16 cellular contexts compared by ENCODE assay signal in genomic region chr7:156603629-156604028, GRCh38. TPM values are rescaled to one million over a fixed set of nuclear protein-coding genes. Genes with fewer than 3 reads are reported as not detected.
DNase-seq lines count a peak whose midpoint lies in the region; ATAC-seq and TF ChIP-seq lines count a peak whose summit lies in the region.
"Had no signal": no experiment of that assay in that cellular context is flagged by ENCODE, and none has a peak within 500 bp of the region (broad histone marks: within the 10 kb centered on the region; RNA-seq: fewer than 3 reads in every experiment).

No MANE protein-coding gene starts in this region.

- no peaks in the 10 kb centered on the region for H3K9me3 ChIP-seq in hepatocyte (ENCODE audit: low read depth)
- H3K9me3 ChIP-seq in transverse colon = no peaks in the 10 kb centered on the region
- H3K9me3 ChIP-seq in lower lobe of right lung = no peaks in the 10 kb centered on the region

- CTCF ChIA-PET in RWPE1 (lab: Yijun Ruan, JAX) = no interaction called here

- H3K9me3 Mint-ChIP-seq in mesothelial cell of epicardium = no peaks in the 10 kb centered on the region
- H3K9me3 Mint-ChIP-seq: CD4-positive, CD25-positive, alpha-beta regulatory T cell; CD8-positive, alpha-beta memory T cell; GM23338 had no signal

- H3K4me1 Mint-ChIP-seq in mesothelial cell of epicardium = no peaks in the 10 kb centered on the region

- DNase-seq in RWPE1 (ENCODE audit: low spot score) = peak; percentile 3
- no peak for DNase-seq in hepatocyte (ENCODE audit: low spot score)
- DNase-seq in mesothelial cell of epicardium (ENCODE audit: low spot score in 2 of 2, unreplicated experiment in 2 of 2) = no peak
- DNase-seq in transverse colon = no peak
- no peak for DNase-seq in putamen (ENCODE audit: low spot score)
- no peak for DNase-seq in lower lobe of right lung
- DNase-seq: CD4-positive, CD25-positive, alpha-beta regulatory T cell; CD8-positive, alpha-beta memory T cell; COR-L47; HCEC 1CT had no signal

- no peak for TF ChIP-seq EP300 in transverse colon (IDR thresholded peaks at IDR 0.05; ENCODE audit: low read depth)

- no peak for ATAC-seq in GM21367 (IDR thresholded peaks at IDR 0.05; ENCODE audit: unreplicated experiment)
- no peak for ATAC-seq in lower lobe of right lung

- H3K36me3 Mint-ChIP-seq in mesothelial cell of epicardium = no peaks in the 10 kb centered on the region
- H3K36me3 Mint-ChIP-seq: CD4-positive, CD25-positive, alpha-beta regulatory T cell had no signal

- H3K4me1 ChIP-seq in hepatocyte (ENCODE audit: insufficient read depth) (peaks cover 6% of the 10 kb centered on the region), transverse colon (peaks cover 5 to 42% (median 31%) of the 10 kb centered on the region in 4 donors), lower lobe of right lung (peaks cover 8% of the 10 kb centered on the region)

- no peak overlapping the region for H2AFZ ChIP-seq in hepatocyte
- H2AFZ ChIP-seq: GM23338 had no signal

- no peak overlapping the region for H3K4me3 ChIP-seq in hepatocyte
- no peak overlapping the region for H3K4me3 ChIP-seq in transverse colon
- no peak overlapping the region for H3K4me3 ChIP-seq in lower lobe of right lung
- H3K4me3 ChIP-seq: BLaER1 treated with 17β-estradiol and CSF1 and Interleukin-3, amounts not matched to agents 10 nM and 100 nM; GM23338 had no signal

- H3K9me2 ChIP-seq in hepatocyte (replicated peaks; ENCODE audit: insufficient read depth) = no peaks in the 10 kb centered on the region

- H3K27ac ChIP-seq in RWPE1 (no peak overlapping the region), hepatocyte (peak overlapping the region; percentile 49), transverse colon (peak overlapping the region; percentile 72 to 79 (median 76)), lower lobe of right lung (no peak overlapping the region)
- H3K27ac ChIP-seq: BLaER1 treated with 17β-estradiol and CSF1 and Interleukin-3, amounts not matched to agents 10 nM and 100 nM; HL-60 had no signal

- in situ Hi-C loops in transverse colon (cut with MboI; ENCODE audit: low pct_ligation_motif_present in 1 of 4, low pct_unique_long_range_greater_than_20kb in 1 of 4, low sequenced_read_pairs in 3 of 4) = no loop called here

- H3K36me3 ChIP-seq in hepatocyte (replicated peaks; ENCODE audit: insufficient read depth, low read depth) (no peaks in the 10 kb centered on the region), transverse colon (no peaks in the 10 kb centered on the region), lower lobe of right lung (no peaks in the 10 kb centered on the region)
- H3K36me3 ChIP-seq: BLaER1 treated with 17β-estradiol and CSF1 and Interleukin-3, amounts not matched to agents 10 nM and 100 nM had no signal

- no peak overlapping the region for H3K4me2 ChIP-seq in hepatocyte
- H3K4me2 ChIP-seq: BLaER1 treated with 17β-estradiol and CSF1 and Interleukin-3, amounts not matched to agents 10 nM and 100 nM; GM23338 had no signal

- POLR2A ChIA-PET in RWPE1 (lab: Yijun Ruan, JAX; ENCODE audit: low non-redundant PET) = no interaction called here

- H3K27ac Mint-ChIP-seq in mesothelial cell of epicardium = peak overlapping the region; percentile 41
- H3K27ac Mint-ChIP-seq: B cell; CD4-positive, CD25-positive, alpha-beta regulatory T cell; CD8-positive, alpha-beta memory T cell; GM23338 had no signal

- 67% methylated on average over 7 of the region's 7 CpGs for WGBS in hepatocyte (ENCODE audit: low lambda C conversion rate, missing lambda C conversion rate)
- WGBS in transverse colon (ENCODE audit: low coverage in 1 of 2), 2 donors = 40 to 45% methylated on average over 7 of the region's 7 CpGs

- TF ChIP-seq CTCF in RWPE1 (conservative IDR thresholded peaks at IDR 0.05; ENCODE audit: low read depth) (no peak), hepatocyte (IDR thresholded peaks at IDR 0.05; ENCODE audit: poor library complexity) (no peak), mesothelial cell of epicardium (IDR thresholded peaks at IDR 0.05; ENCODE audit: unreplicated experiment) (no peak), transverse colon (IDR thresholded peaks at IDR 0.05) (no peak), lower lobe of right lung (IDR thresholded peaks at IDR 0.05) (no peak)

- H3K79me2 ChIP-seq in hepatocyte = no peaks in the 10 kb centered on the region

- no peaks in the 10 kb centered on the region for H3K27me3 Mint-ChIP-seq in mesothelial cell of epicardium (ENCODE audit: low read depth)

- no peak overlapping the region for H3K4me3 Mint-ChIP-seq in mesothelial cell of epicardium
- H3K4me3 Mint-ChIP-seq: B cell; CD4-positive, CD25-positive, alpha-beta regulatory T cell; GM23338 had no signal

- H3K27me3 ChIP-seq in hepatocyte (no peaks in the 10 kb centered on the region), transverse colon (peaks cover 12% of the 10 kb centered on the region), lower lobe of right lung (ENCODE audit: low read depth) (no peaks in the 10 kb centered on the region)
- H3K27me3 ChIP-seq: BLaER1 treated with 17β-estradiol and CSF1 and Interleukin-3, amounts not matched to agents 10 nM and 100 nM had no signal

- no peaks in the 10 kb centered on the region for H4K20me1 ChIP-seq in hepatocyte (ENCODE audit: insufficient read depth, poor library complexity, severe bottlenecking)
- H4K20me1 ChIP-seq: BLaER1 treated with 17β-estradiol and CSF1 and Interleukin-3, amounts not matched to agents 10 nM and 100 nM had no signal

- intact Hi-C loops in transverse colon (cut with DNase I; ENCODE audit: low total_unique reads) = no loop called here
- intact Hi-C loops in lower lobe of right lung (cut with DNase I) = no loop called here

- no peak for TF ChIP-seq POLR2A in transverse colon (IDR thresholded peaks at IDR 0.05)

RNA-seq across cellular contexts. Expression of gene RNF32, which starts 36.9 kb away (rescaled TPM):
- total RNA-seq in hepatocyte = 1.4 and 2.3 TPM in 2 replicates
- polyA plus RNA-seq in hepatocyte = 2.9 and 6.7 TPM in 2 replicates
- total RNA-seq in mesothelial cell of epicardium = 0.59 to 1.5 TPM (median 1.4 TPM) in 3 replicates
- 1 to 10 TPM; 1.1 to 3.0 (median 2.0) TPM for total RNA-seq in transverse colon
- 3.0 TPM for total RNA-seq in lower lobe of right lung
- total RNA-seq: A172 had no signal

Comparison
In these comparisons a context has a peak if more than half of its experiments do, and no peak if none do; other contexts are left out.
1. H3K27ac ChIP-seq: peak in hepatocyte (single experiment) and transverse colon (4 of 4); none in RWPE1 (single experiment) and lower lobe of right lung (single experiment).